1 cellular context compared by ENCODE assay signal in genomic region chr19:47373246-47374240, GRCh38.
A peak's percentile ranks its signal among the peaks of the same experiment; 100 is the strongest.
TF ChIP-seq lines count a peak whose summit lies in the region.

No MANE protein-coding gene starts in this region.

TF ChIP-seq in K562, 482 proteins besides CTCF, POLR2A, EP300 and RAD21:
- TF ChIP-seq ZNF311 (CRISPR knock-in tag; IDR thresholded peaks at IDR 0.05), result no peak
- peak; percentile 29; the same call in 1 of the 2 replicates for TF ChIP-seq RBFOX2 (IDR thresholded peaks at IDR 0.05; ENCODE audit: low read depth, low read length)
- TF ChIP-seq ZNF12 (CRISPR knock-in tag; IDR thresholded peaks at IDR 0.05), result no peak
- TF ChIP-seq RFX5 (IDR thresholded peaks at IDR 0.05; ENCODE audit: low read depth, low read length), result no peak
- no peak for TF ChIP-seq PPARD (CRISPR knock-in tag; IDR thresholded peaks at IDR 0.05)
- TF ChIP-seq ZNF408 (CRISPR knock-in tag; IDR thresholded peaks at IDR 0.05; ENCODE audit: low read depth), result no peak
- peak; percentile 96 for TF ChIP-seq ZFP36 (IDR thresholded peaks at IDR 0.05; ENCODE audit: low read depth, low read length, partially characterized antibody)
- no peak for TF ChIP-seq CBFA2T3 (IDR thresholded peaks at IDR 0.05)
